In the genomic region with DNA sequence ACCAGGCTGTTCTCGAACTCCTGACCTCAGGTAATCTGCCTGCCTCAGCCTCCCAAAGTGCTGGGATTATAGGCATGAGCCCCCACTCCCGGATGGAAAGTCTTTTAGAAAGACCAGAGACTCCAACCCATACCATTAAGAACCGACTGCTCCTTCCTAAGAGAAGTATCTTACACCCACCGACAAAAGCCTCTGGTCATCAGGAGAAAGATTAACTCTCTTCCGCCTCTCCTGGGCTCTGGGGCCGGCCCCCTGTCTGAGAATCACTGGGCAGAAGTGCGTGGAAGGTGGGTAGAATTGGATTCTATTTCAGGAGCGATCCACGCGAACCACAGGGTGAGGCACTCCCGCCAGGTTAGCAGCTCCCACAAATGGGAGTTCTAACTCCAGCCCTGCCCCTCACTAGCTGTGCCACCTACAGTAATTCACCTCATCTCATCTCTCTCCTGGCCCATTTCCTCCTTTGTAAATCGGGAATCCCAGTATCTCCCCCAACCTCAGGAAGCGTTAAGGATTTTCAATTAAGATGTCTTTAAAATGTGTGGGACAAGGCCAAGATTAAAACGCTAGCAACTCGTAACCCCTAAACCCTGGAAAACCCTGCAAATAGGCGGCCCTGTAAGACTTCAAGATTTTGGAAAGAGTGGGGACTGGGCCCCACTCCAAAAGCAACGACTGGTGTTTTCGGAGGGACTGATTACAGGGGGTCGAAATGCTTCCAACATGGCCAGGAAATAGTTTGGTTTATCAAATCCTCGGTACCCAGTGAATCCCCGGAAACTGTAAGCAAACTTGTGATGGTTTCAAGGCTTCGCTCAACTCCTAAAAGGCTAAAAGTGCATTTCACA, we compare ENCODE assay signal across 1 cellular context.
TF ChIP-seq lines count a peak whose summit lies in the region.

No MANE protein-coding gene starts in this region.

TF ChIP-seq in WTC11, 78 proteins besides CTCF, POLR2A, EP300 and RAD21 (continued from another document):
- TF ChIP-seq, protein P1, sequence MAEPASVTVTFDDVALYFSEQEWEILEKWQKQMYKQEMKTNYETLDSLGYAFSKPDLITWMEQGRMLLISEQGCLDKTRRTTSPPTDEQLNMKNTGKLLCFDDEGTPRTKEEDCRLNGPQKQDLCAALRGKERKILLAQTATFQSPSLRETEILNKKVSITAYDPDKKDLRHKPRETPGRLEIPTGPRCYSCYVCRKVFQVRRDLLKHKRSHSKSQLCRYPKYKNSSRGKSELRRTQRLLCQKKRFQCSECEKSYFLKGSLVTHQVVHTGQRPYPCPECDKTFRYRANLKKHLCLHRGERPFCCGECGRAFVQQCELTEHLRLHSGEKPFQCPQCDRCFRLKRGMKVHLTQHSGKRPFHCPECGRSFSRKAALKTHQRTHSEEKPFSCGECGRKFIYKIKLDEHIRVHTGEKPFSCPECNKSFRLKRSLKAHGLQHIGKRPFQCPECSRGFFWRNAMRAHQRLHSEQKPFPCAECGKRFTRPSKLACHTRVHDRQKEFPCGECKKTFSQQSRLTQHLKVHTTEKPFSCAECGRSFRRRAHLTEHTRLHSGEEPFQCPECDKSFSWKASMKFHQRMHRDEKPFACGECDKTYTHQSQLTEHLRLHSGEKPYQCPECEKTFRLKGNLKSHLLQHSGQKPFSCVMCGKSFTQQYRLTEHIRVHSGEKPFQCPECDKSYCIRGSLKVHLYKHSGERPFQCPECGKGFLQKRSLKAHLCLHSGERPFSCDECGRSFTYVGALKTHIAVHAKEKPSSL (CRISPR knock-in tag; conservative IDR thresholded peaks at IDR 0.05), result no peak
- TF ChIP-seq, protein P2, sequence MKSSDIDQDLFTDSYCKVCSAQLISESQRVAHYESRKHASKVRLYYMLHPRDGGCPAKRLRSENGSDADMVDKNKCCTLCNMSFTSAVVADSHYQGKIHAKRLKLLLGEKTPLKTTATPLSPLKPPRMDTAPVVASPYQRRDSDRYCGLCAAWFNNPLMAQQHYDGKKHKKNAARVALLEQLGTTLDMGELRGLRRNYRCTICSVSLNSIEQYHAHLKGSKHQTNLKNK (CRISPR knock-in tag; IDR thresholded peaks at IDR 0.05), result no peak
- TF ChIP-seq ZNF416 (CRISPR knock-in tag; IDR thresholded peaks at IDR 0.05), result no peak
- TF ChIP-seq ZBTB21 (CRISPR knock-in tag; IDR thresholded peaks at IDR 0.05; ENCODE audit: borderline replicate concordance), result no peak
- TF ChIP-seq ZNF232 (CRISPR knock-in tag; IDR thresholded peaks at IDR 0.05), result no peak
- TF ChIP-seq, protein P3, sequence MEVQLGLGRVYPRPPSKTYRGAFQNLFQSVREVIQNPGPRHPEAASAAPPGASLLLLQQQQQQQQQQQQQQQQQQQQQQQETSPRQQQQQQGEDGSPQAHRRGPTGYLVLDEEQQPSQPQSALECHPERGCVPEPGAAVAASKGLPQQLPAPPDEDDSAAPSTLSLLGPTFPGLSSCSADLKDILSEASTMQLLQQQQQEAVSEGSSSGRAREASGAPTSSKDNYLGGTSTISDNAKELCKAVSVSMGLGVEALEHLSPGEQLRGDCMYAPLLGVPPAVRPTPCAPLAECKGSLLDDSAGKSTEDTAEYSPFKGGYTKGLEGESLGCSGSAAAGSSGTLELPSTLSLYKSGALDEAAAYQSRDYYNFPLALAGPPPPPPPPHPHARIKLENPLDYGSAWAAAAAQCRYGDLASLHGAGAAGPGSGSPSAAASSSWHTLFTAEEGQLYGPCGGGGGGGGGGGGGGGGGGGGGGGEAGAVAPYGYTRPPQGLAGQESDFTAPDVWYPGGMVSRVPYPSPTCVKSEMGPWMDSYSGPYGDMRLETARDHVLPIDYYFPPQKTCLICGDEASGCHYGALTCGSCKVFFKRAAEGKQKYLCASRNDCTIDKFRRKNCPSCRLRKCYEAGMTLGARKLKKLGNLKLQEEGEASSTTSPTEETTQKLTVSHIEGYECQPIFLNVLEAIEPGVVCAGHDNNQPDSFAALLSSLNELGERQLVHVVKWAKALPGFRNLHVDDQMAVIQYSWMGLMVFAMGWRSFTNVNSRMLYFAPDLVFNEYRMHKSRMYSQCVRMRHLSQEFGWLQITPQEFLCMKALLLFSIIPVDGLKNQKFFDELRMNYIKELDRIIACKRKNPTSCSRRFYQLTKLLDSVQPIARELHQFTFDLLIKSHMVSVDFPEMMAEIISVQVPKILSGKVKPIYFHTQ (CRISPR knock-in tag; IDR thresholded peaks at IDR 0.05), result no peak
- no peak for TF ChIP-seq PRRX2 (CRISPR knock-in tag; IDR thresholded peaks at IDR 0.05)
- no peak for TF ChIP-seq TP53 (CRISPR knock-in tag; IDR thresholded peaks at IDR 0.05)
- no peak for TF ChIP-seq TEAD1 (CRISPR knock-in tag; IDR thresholded peaks at IDR 0.05)
- no peak for TF ChIP-seq ATF3 (CRISPR knock-in tag; conservative IDR thresholded peaks at IDR 0.05)
- no peak for TF ChIP-seq IRF2 (CRISPR knock-in tag; IDR thresholded peaks at IDR 0.05; ENCODE audit: borderline replicate concordance, low read depth)
